ENCODE assay signal across 14 cellular contexts in genomic region chr5:67353500-67353931, GRCh38.
DNase-seq lines count a peak whose midpoint lies in the region; ATAC-seq and TF ChIP-seq lines count a peak whose summit lies in the region.
"Had no signal": no experiment of that assay in that cellular context is flagged by ENCODE, and none has a peak within 500 bp of the region (broad histone marks: within the 10 kb centered on the region; RNA-seq: fewer than 3 reads in every experiment).

No MANE protein-coding gene starts in this region.

- H3K27me3 ChIP-seq in A673 (replicated peaks; ENCODE audit: insufficient read depth, low read depth, low read length, poor library complexity), result no peaks in the 10 kb centered on the region
- H3K27me3 ChIP-seq in lung (ENCODE audit: control insufficient read depth, insufficient read depth), result no peaks in the 10 kb centered on the region
- H3K27me3 ChIP-seq in CD4-positive, alpha-beta memory T cell (ENCODE audit: insufficient read depth, low read length), result no peaks in the 10 kb centered on the region
- H3K27me3 ChIP-seq: breast epithelium, gastroesophageal sphincter had no signal

- H3K27ac Mint-ChIP-seq in natural killer cell, result no peak overlapping the region
- no peak overlapping the region for H3K27ac Mint-ChIP-seq in CD4-positive, alpha-beta memory T cell
- H3K27ac Mint-ChIP-seq in activated T-helper 2 cell treated with anti-CD3 and anti-CD28 coated beads, Interferon-gamma antibody, Interleukin-2, Interleukin-4, amounts not matched to agents 10 μg/mL and 5 μg/mL and 100 μg/mL, durations not matched to agents 14 hours and 24 hours and 36 hours, result no peak overlapping the region
- H3K27ac Mint-ChIP-seq: activated T-cell treated with anti-CD3 and anti-CD28 coated beads, Interleukin-2, amount 50 U/mL, for 24 hours had no signal

- H3K9me3 Mint-ChIP-seq in natural killer cell, result no peaks in the 10 kb centered on the region
- H3K9me3 Mint-ChIP-seq in CD4-positive, alpha-beta memory T cell, result peaks cover 0 to 2% (median 0%) of the 10 kb centered on the region in 8 donors
- no peaks in the 10 kb centered on the region for H3K9me3 Mint-ChIP-seq in activated T-helper 2 cell treated with anti-CD3 and anti-CD28 coated beads, Interferon-gamma antibody, Interleukin-2, Interleukin-4, amounts not matched to agents 10 μg/mL and 5 μg/mL and 100 μg/mL, durations not matched to agents 14 hours and 24 hours and 36 hours
- H3K9me3 Mint-ChIP-seq: activated T-cell treated with anti-CD3 and anti-CD28 coated beads, Interleukin-2, amount 50 U/mL, for 24 hours had no signal

- no peak for TF ChIP-seq CTCF in A673 (conservative IDR thresholded peaks at IDR 0.05; ENCODE audit: low read depth, low read length)
- TF ChIP-seq CTCF in VCaP (conservative IDR thresholded peaks at IDR 0.05), result no peak; the same call in 1 of the 2 replicates
- TF ChIP-seq CTCF in lung (IDR thresholded peaks at IDR 0.05; ENCODE audit: control extremely low read depth, extremely low read depth), result no peak
- TF ChIP-seq CTCF in natural killer cell (IDR thresholded peaks at IDR 0.05), result no peak
- no peak for TF ChIP-seq CTCF in GM10266 (IDR thresholded peaks at IDR 0.05; ENCODE audit: control insufficient read depth, insufficient read depth, low read depth, missing control alignments)

- CTCF ChIA-PET in A673 (lab: Charles Lee), result no interaction called here
- CTCF ChIA-PET in CD4-positive, alpha-beta memory T cell (lab: Charles Lee; ENCODE audit: partially characterized antibody), result interaction anchor here (1.0 to 1.4 kb wide), 2 partner anchors 9 to 12 kb away, joined by 3 read pairs; no protein-coding TSS in a partner anchor

- no peaks in the 10 kb centered on the region for H3K36me3 ChIP-seq in A673 (ENCODE audit: insufficient read depth, low read length, poor library complexity, severe bottlenecking)
- H3K36me3 ChIP-seq in lung (ENCODE audit: control insufficient read depth in 2 of 2, insufficient read depth in 2 of 2, low read length in 2 of 2), result no peaks in the 10 kb centered on the region
- H3K36me3 ChIP-seq in CD4-positive, alpha-beta memory T cell (ENCODE audit: insufficient read depth, low read length), result no peaks in the 10 kb centered on the region
- H3K36me3 ChIP-seq: breast epithelium, gastroesophageal sphincter had no signal

- POLR2A ChIA-PET in A673 (lab: Charles Lee; ENCODE audit: low non-redundant PET), result no interaction called here
- POLR2A ChIA-PET in CD4-positive, alpha-beta memory T cell (lab: Charles Lee; ENCODE audit: partially characterized antibody), result no interaction called here

- H3K27me3 Mint-ChIP-seq in natural killer cell (ENCODE audit: low read depth in 2 of 2), result peaks cover 8% of the 10 kb centered on the region in 2 donors
- H3K27me3 Mint-ChIP-seq in CD4-positive, alpha-beta memory T cell, result peaks cover 1 to 5% of the 10 kb centered on the region in 2 donors
- H3K27me3 Mint-ChIP-seq in activated T-helper 2 cell treated with anti-CD3 and anti-CD28 coated beads, Interferon-gamma antibody, Interleukin-2, Interleukin-4, amounts not matched to agents 10 μg/mL and 5 μg/mL and 100 μg/mL, durations not matched to agents 14 hours and 24 hours and 36 hours (ENCODE audit: low read depth), result peaks cover 24% of the 10 kb centered on the region
- H3K27me3 Mint-ChIP-seq: activated T-cell treated with anti-CD3 and anti-CD28 coated beads, Interleukin-2, amount 50 U/mL, for 24 hours had no signal

- H3K36me3 Mint-ChIP-seq in natural killer cell, result no peaks in the 10 kb centered on the region
- H3K36me3 Mint-ChIP-seq in CD4-positive, alpha-beta memory T cell, result no peaks in the 10 kb centered on the region
- no peaks in the 10 kb centered on the region for H3K36me3 Mint-ChIP-seq in activated T-helper 2 cell treated with anti-CD3 and anti-CD28 coated beads, Interferon-gamma antibody, Interleukin-2, Interleukin-4, amounts not matched to agents 10 μg/mL and 5 μg/mL and 100 μg/mL, durations not matched to agents 14 hours and 24 hours and 36 hours (ENCODE audit: low read depth)

- peak; percentile 54 for ATAC-seq in lung (ENCODE audit: insufficient read depth, low FRiP score)
- ATAC-seq in natural killer cell, result no peak
- ATAC-seq: gastroesophageal sphincter, K562 had no signal

- BruUV-seq in A673 (replicated peaks; lab: Mats Ljungman, UMichigan), result no TSS peak

- peak; percentile 56 for DNase-seq in A673 (ENCODE audit: low spot score)
- DNase-seq in NCI-H1092 (lab: John Stamatoyannopoulos, UW), result peak; percentile 41
- DNase-seq in lung (ENCODE audit: low spot score), result peak; percentile 42
- no peak for DNase-seq in natural killer cell
- DNase-seq in GM10266 (ENCODE audit: extremely low spot score), result no peak
- DNase-seq in CD4-positive, alpha-beta memory T cell, result no peak
- DNase-seq in activated T-helper 2 cell treated with anti-CD3 and anti-CD28 coated beads, Interferon-gamma antibody, Interleukin-2, Interleukin-4, amounts not matched to agents 10 μg/mL and 5 μg/mL and 100 μg/mL, durations not matched to agents 14 hours and 24 hours and 36 hours (ENCODE audit: low spot score), result no peak
- DNase-seq: activated T-cell treated with anti-CD3 and anti-CD28 coated beads, Interleukin-2, amount 50 U/mL, for 24 hours; GF-D8; PC-9 had no signal

- H3K27ac ChIP-seq in A673 (ENCODE audit: low read depth, low read length, poor library complexity, severe bottlenecking) (no peak overlapping the region), VCaP (peak overlapping the region; percentile 27), lung (ENCODE audit: low read depth in 1 of 2, low read length in 1 of 2) (no peak overlapping the region)
- no peak overlapping the region for H3K27ac ChIP-seq in CD4-positive, alpha-beta memory T cell (ENCODE audit: low read depth, low read length)
- H3K27ac ChIP-seq: gastroesophageal sphincter, PC-9 had no signal

- H3K4me3 Mint-ChIP-seq in natural killer cell, result no peak overlapping the region
- H3K4me3 Mint-ChIP-seq in CD4-positive, alpha-beta memory T cell, result no peak overlapping the region
- H3K4me3 Mint-ChIP-seq in activated T-helper 2 cell treated with anti-CD3 and anti-CD28 coated beads, Interferon-gamma antibody, Interleukin-2, Interleukin-4, amounts not matched to agents 10 μg/mL and 5 μg/mL and 100 μg/mL, durations not matched to agents 14 hours and 24 hours and 36 hours (ENCODE audit: low read depth), result no peak overlapping the region
- H3K4me3 Mint-ChIP-seq: activated T-cell treated with anti-CD3 and anti-CD28 coated beads, Interleukin-2, amount 50 U/mL, for 24 hours had no signal

- peaks cover 7% of the 10 kb centered on the region for H3K9me3 ChIP-seq in A673 (ENCODE audit: low read depth, low read length, poor library complexity, severe bottlenecking)
- no peaks in the 10 kb centered on the region for H3K9me3 ChIP-seq in lung (ENCODE audit: control insufficient read depth in 2 of 2, insufficient read depth in 1 of 2, low read length in 1 of 2)
- no peaks in the 10 kb centered on the region for H3K9me3 ChIP-seq in CD4-positive, alpha-beta memory T cell (ENCODE audit: control insufficient read depth in 1 of 2, low read length in 2 of 2)
- H3K9me3 ChIP-seq: breast epithelium, gastroesophageal sphincter had no signal

- peaks cover 16 to 26% of the 10 kb centered on the region in 2 donors for H3K4me1 Mint-ChIP-seq in natural killer cell
- peaks cover 15 to 31% (median 23%) of the 10 kb centered on the region in 4 donors for H3K4me1 Mint-ChIP-seq in CD4-positive, alpha-beta memory T cell
- peaks cover 8% of the 10 kb centered on the region for H3K4me1 Mint-ChIP-seq in activated T-helper 2 cell treated with anti-CD3 and anti-CD28 coated beads, Interferon-gamma antibody, Interleukin-2, Interleukin-4, amounts not matched to agents 10 μg/mL and 5 μg/mL and 100 μg/mL, durations not matched to agents 14 hours and 24 hours and 36 hours (ENCODE audit: low read depth)

- no peak overlapping the region for H3K4me3 ChIP-seq in A673 (ENCODE audit: low read depth, low read length, poor library complexity, severe bottlenecking)
- H3K4me3 ChIP-seq in lung, result no peak overlapping the region
- no peak overlapping the region for H3K4me3 ChIP-seq in CD4-positive, alpha-beta memory T cell (ENCODE audit: low read length in 2 of 2)
- H3K4me3 ChIP-seq: breast epithelium, gastroesophageal sphincter, K562, PC-9 had no signal

- intact Hi-C loops in A673 (cut with micrococcal nuclease; ENCODE audit: unreplicated experiment) (no loop called here), natural killer cell (cut with micrococcal nuclease) (no loop called here)
- intact Hi-C loops in CD4-positive, alpha-beta memory T cell (cut with micrococcal nuclease), result loop anchor here (10.0 kb wide), 1 partner anchor 181 kb away; no protein-coding TSS in a partner anchor
- intact Hi-C loops in activated T-helper 2 cell treated with anti-CD3 and anti-CD28 coated beads, Interferon-gamma antibody, Interleukin-2, Interleukin-4, amounts not matched to agents 10 μg/mL and 5 μg/mL and 100 μg/mL, durations not matched to agents 14 hours and 24 hours and 36 hours (cut with micrococcal nuclease), result no loop called here

- 46 to 57% methylated on average over 6 of the region's 6 CpGs for WGBS in lung, 2 donors

- peaks cover 14% of the 10 kb centered on the region for H3K4me1 ChIP-seq in A673 (ENCODE audit: insufficient read depth, low read length, poor library complexity, severe bottlenecking)
- peaks cover 0 to 2% of the 10 kb centered on the region in 2 donors for H3K4me1 ChIP-seq in lung (ENCODE audit: control insufficient read depth in 2 of 2, insufficient read depth in 2 of 2, low read length in 2 of 2)
- H3K4me1 ChIP-seq in CD4-positive, alpha-beta memory T cell (ENCODE audit: insufficient read depth, low read length), result peaks cover 21% of the 10 kb centered on the region
- H3K4me1 ChIP-seq: breast epithelium had no signal

Comparison
In these comparisons a context has a peak if more than half of its experiments do, and no peak if none do; other contexts are left out.
1. DNase-seq: peak in A673 (single experiment), NCI-H1092 (single experiment) and lung (single experiment); none in natural killer cell (single experiment), GM10266 (single experiment), CD4-positive, alpha-beta memory T cell (0 of 5) and activated T-helper 2 cell treated with anti-CD3 and anti-CD28 coated beads, Interferon-gamma antibody, Interleukin-2, Interleukin-4, amounts not matched to agents 10 μg/mL and 5 μg/mL and 100 μg/mL, durations not matched to agents 14 hours and 24 hours and 36 hours (single experiment).